Comparison of ENCODE assay signal across 1 cellular context in the genomic region with DNA sequence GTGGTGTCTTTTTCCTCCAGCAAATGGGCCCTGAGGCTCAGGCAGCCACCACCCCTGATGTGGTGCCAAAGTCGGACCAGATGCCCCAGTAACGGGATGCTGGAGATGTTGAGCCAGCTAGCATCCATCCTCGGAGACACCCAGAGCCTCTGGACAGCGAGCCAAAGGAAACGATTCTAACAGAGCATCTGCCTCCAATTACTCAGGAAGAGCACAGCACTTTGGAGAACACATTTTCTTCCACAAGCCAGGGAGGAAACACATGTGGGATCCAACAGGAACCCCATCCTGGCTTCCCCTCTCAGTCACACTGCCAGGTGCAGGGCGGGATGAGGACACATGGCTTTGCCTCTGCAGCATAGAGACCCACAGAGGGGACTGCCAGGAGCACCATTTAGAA.
TF ChIP-seq lines count a peak whose summit lies in the region.

No MANE protein-coding gene starts in this region.

TF ChIP-seq in GM23338, 12 proteins besides CTCF, POLR2A, EP300 and RAD21 (continued from another document):
- TF ChIP-seq, protein P1, sequence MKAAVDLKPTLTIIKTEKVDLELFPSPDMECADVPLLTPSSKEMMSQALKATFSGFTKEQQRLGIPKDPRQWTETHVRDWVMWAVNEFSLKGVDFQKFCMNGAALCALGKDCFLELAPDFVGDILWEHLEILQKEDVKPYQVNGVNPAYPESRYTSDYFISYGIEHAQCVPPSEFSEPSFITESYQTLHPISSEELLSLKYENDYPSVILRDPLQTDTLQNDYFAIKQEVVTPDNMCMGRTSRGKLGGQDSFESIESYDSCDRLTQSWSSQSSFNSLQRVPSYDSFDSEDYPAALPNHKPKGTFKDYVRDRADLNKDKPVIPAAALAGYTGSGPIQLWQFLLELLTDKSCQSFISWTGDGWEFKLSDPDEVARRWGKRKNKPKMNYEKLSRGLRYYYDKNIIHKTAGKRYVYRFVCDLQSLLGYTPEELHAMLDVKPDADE (IDR thresholded peaks at IDR 0.05): no peak
TF ChIP-seq in GM23338: peak in this region for 0.
